ENCODE assay signal across 10 cellular contexts in the genomic region with DNA sequence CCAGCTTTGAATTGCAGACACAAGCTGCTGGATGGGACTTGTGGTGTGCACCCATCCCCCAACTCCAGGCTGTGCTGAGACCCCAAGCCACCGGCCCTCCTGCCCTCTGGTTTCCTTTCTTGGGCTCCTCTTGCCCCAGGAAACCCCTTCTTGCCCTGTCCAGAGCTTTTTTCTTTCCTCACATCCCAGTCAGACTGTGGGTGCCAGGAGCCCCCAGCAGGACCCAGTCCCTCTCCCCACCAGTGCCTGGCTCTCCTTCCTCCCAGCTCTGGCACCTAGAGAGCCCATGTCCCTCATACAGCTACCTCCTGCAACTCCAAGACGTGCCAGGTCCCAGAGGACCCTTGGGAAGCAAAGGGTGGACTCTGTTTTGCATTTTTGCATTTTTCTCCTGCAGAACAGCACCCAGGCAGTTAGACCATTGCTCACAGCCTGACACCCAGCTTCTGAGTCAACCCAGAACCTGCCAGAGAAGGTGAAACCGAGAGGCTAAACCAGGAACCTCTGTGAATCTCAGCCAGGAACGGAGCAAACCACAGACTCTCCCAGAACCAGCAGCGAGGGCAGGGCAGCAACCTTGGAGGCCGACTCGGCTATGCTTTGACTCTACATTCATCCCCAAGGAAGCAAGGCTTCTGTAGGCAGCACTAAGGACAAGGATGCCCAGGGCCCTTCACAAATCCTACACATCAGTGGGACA.
A peak's percentile ranks its signal among the peaks of the same experiment; 100 is the strongest.
DNase-seq lines count a peak whose midpoint lies in the region; ATAC-seq, FAIRE-seq and TF ChIP-seq lines count a peak whose summit lies in the region.
"Had no signal": no experiment of that assay in that cellular context is flagged by ENCODE, and none has a peak within 500 bp of the region (broad histone marks: within the 10 kb centered on the region; RNA-seq: fewer than 3 reads in every experiment).

No MANE protein-coding gene starts in this region.

- H3K4me1 Mint-ChIP-seq in activated CD8-positive, alpha-beta memory T cell treated with anti-CD3 and anti-CD28 coated beads, Interleukin-2, amount 10 ng/mL, durations not matched to agents 7 days and 5 days, result peaks cover 25% of the 10 kb centered on the region

- no peak overlapping the region for H3K27ac ChIP-seq in ascending aorta

- no peaks in the 10 kb centered on the region for H3K9me3 Mint-ChIP-seq in activated CD8-positive, alpha-beta memory T cell treated with anti-CD3 and anti-CD28 coated beads, Interleukin-2, amount 10 ng/mL, durations not matched to agents 7 days and 5 days (ENCODE audit: low read depth)
- H3K9me3 Mint-ChIP-seq: T-cell had no signal

- peak; percentile 38 for ATAC-seq in GM18520 (IDR thresholded peaks at IDR 0.05; ENCODE audit: unreplicated experiment)
- ATAC-seq in HG02571 (IDR thresholded peaks at IDR 0.05; ENCODE audit: unreplicated experiment), result peak; percentile 66
- peak; percentile 86 for ATAC-seq in activated CD8-positive, alpha-beta memory T cell treated with anti-CD3 and anti-CD28 coated beads, Interleukin-2, amount 10 ng/mL, durations not matched to agents 7 days and 5 days
- ATAC-seq: HCT116 had no signal

- H3K27me3 ChIP-seq in skeletal muscle satellite cell (ENCODE audit: control insufficient read depth, insufficient read depth, low read length) (no peaks in the 10 kb centered on the region), ascending aorta (no peaks in the 10 kb centered on the region)

- H3K27me3 Mint-ChIP-seq in activated CD8-positive, alpha-beta memory T cell treated with anti-CD3 and anti-CD28 coated beads, Interleukin-2, amount 10 ng/mL, durations not matched to agents 7 days and 5 days, result peaks cover 46% of the 10 kb centered on the region

- H3K4me2 ChIP-seq in skeletal muscle satellite cell (ENCODE audit: low read length), result peak overlapping the region; percentile 12

- H3K36me3 Mint-ChIP-seq in activated CD8-positive, alpha-beta memory T cell treated with anti-CD3 and anti-CD28 coated beads, Interleukin-2, amount 10 ng/mL, durations not matched to agents 7 days and 5 days, result no peaks in the 10 kb centered on the region
- H3K36me3 Mint-ChIP-seq: T-cell had no signal

- CTCF ChIA-PET in activated CD8-positive, alpha-beta memory T cell treated with anti-CD3 and anti-CD28 coated beads, Interleukin-2, amount 10 ng/mL, durations not matched to agents 7 days and 5 days (lab: Charles Lee), result interaction anchor here (1.0 to 1.3 kb wide), 3 partner anchors 16 to 21 kb away, joined by 3 read pairs; no protein-coding TSS in a partner anchor

- peaks cover 35% of the 10 kb centered on the region for H3K4me1 ChIP-seq in skeletal muscle satellite cell (ENCODE audit: control insufficient read depth, insufficient read depth, low read length)
- H3K4me1 ChIP-seq in ascending aorta, result peaks cover 7 to 13% of the 10 kb centered on the region in 2 donors

- H3K36me3 ChIP-seq in skeletal muscle satellite cell (ENCODE audit: insufficient read depth, low read length), result no peaks in the 10 kb centered on the region
- H3K36me3 ChIP-seq in ascending aorta, result no peaks in the 10 kb centered on the region

- H3K4me3 Mint-ChIP-seq in activated CD8-positive, alpha-beta memory T cell treated with anti-CD3 and anti-CD28 coated beads, Interleukin-2, amount 10 ng/mL, durations not matched to agents 7 days and 5 days, result no peak overlapping the region
- H3K4me3 Mint-ChIP-seq: T-cell had no signal

- FAIRE-seq in frontal cortex (lab: Jason Lieb, UNC), result no peak

- no peak for TF ChIP-seq CTCF in ascending aorta (IDR thresholded peaks at IDR 0.05)

- no peaks in the 10 kb centered on the region for H3K9me3 ChIP-seq in skeletal muscle satellite cell (replicated peaks; ENCODE audit: low read length)
- H3K9me3 ChIP-seq in ascending aorta, result no peaks in the 10 kb centered on the region

- no peak overlapping the region for H3K9ac ChIP-seq in skeletal muscle satellite cell (ENCODE audit: low read depth, low read length)

- H3K4me3 ChIP-seq in skeletal muscle satellite cell (ENCODE audit: low read length), result no peak overlapping the region
- no peak overlapping the region for H3K4me3 ChIP-seq in ascending aorta

- DNase-seq in activated CD8-positive, alpha-beta memory T cell treated with anti-CD3 and anti-CD28 coated beads, Interleukin-2, amount 10 ng/mL, durations not matched to agents 7 days and 5 days, result peak; percentile 78
- no peak for DNase-seq in frontal cortex (ENCODE audit: low spot score in 2 of 2)
- no peak for DNase-seq in ascending aorta (ENCODE audit: low spot score in 2 of 2)
- no peak for DNase-seq in NCI-H748 treated with DMSO at 0.1 percent for 48 hours (lab: John Stamatoyannopoulos, UW)
- DNase-seq in GF-D8 (lab: John Stamatoyannopoulos, UW), result no peak
- DNase-seq: T-cell had no signal

- H3K27ac Mint-ChIP-seq in activated CD8-positive, alpha-beta memory T cell treated with anti-CD3 and anti-CD28 coated beads, Interleukin-2, amount 10 ng/mL, durations not matched to agents 7 days and 5 days, result peak overlapping the region; percentile 40
- H3K27ac Mint-ChIP-seq: T-cell had no signal

- intact Hi-C loops in ascending aorta (cut with DNase I), result no loop called here
